Comparison of ENCODE assay signal across 2 cellular contexts in the genomic region with DNA sequence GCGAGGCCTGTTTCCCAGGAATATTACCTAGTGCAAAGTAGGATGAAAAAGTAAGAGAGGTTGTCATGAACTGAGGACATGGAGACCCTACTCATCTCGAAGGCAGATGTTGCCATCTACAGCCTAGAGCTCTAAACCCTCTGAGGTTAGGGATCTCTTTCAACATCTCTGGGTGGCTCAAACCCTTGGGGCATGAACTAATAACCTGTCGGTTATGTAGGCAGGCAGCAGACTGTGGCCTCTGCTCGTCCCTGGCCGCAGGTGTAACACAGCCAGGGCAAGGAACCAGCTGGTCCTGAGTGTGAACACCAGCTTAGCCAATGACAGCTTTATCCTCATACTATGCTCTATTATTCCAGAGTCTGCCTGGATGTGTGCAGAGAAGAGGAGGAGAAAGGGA.
TF ChIP-seq lines count a peak whose summit lies in the region.

No MANE protein-coding gene starts in this region.

TF ChIP-seq in SK-N-SH, 30 proteins besides CTCF, POLR2A, EP300 and RAD21 (continued from another document):
- no peak for TF ChIP-seq PBX3 (IDR thresholded peaks at IDR 0.05)
- TF ChIP-seq NRF1 (IDR thresholded peaks at IDR 0.05; ENCODE audit: low read depth, low read length), result no peak
- TF ChIP-seq, protein P1, sequence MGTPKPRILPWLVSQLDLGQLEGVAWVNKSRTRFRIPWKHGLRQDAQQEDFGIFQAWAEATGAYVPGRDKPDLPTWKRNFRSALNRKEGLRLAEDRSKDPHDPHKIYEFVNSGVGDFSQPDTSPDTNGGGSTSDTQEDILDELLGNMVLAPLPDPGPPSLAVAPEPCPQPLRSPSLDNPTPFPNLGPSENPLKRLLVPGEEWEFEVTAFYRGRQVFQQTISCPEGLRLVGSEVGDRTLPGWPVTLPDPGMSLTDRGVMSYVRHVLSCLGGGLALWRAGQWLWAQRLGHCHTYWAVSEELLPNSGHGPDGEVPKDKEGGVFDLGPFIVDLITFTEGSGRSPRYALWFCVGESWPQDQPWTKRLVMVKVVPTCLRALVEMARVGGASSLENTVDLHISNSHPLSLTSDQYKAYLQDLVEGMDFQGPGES (IDR thresholded peaks at IDR 0.05; ENCODE audit: low read depth, low read length), result no peak
- TF ChIP-seq POLR2AphosphoS5 (IDR thresholded peaks at IDR 0.05; ENCODE audit: low read depth, low read length), result no peak
- TF ChIP-seq MAX (IDR thresholded peaks at IDR 0.05; ENCODE audit: low read depth), result no peak
- no peak for TF ChIP-seq FOXM1 (IDR thresholded peaks at IDR 0.05; ENCODE audit: low read depth)
- TF ChIP-seq, protein P2, sequence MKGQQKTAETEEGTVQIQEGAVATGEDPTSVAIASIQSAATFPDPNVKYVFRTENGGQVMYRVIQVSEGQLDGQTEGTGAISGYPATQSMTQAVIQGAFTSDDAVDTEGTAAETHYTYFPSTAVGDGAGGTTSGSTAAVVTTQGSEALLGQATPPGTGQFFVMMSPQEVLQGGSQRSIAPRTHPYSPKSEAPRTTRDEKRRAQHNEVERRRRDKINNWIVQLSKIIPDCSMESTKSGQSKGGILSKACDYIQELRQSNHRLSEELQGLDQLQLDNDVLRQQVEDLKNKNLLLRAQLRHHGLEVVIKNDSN (IDR thresholded peaks at IDR 0.05; ENCODE audit: borderline replicate concordance, low read depth), result no peak
- TF ChIP-seq SMC3 (IDR thresholded peaks at IDR 0.05; ENCODE audit: low read depth, low read length), result no peak
- no peak for TF ChIP-seq EZH2phosphoT487 (IDR thresholded peaks at IDR 0.05; ENCODE audit: borderline replicate concordance, low read depth)
- TF ChIP-seq TCF12 (IDR thresholded peaks at IDR 0.05), result no peak
- no peak for TF ChIP-seq FOSL2 (IDR thresholded peaks at IDR 0.05; ENCODE audit: borderline replicate concordance, low read depth)
- no peak for TF ChIP-seq RFX5 (IDR thresholded peaks at IDR 0.05; ENCODE audit: low read length)
- no peak for TF ChIP-seq TAF1 (IDR thresholded peaks at IDR 0.05; ENCODE audit: borderline replicate concordance, low read depth, low read length)
- TF ChIP-seq REST (IDR thresholded peaks at IDR 0.05; ENCODE audit: low read depth, low read length), result no peak
- TF ChIP-seq MXI1 (IDR thresholded peaks at IDR 0.05; ENCODE audit: low read depth, low read length), result no peak
- TF ChIP-seq YY1 (IDR thresholded peaks at IDR 0.05; ENCODE audit: low read depth), result no peak
TF ChIP-seq in SK-N-SH: peak in this region for 0.

TF ChIP-seq in SK-N-SH treated with all-trans-retinoic acid at 6 μM for 48 hours, 23 proteins besides CTCF, POLR2A, EP300 and RAD21 (continued from another document):
- TF ChIP-seq, protein P3, sequence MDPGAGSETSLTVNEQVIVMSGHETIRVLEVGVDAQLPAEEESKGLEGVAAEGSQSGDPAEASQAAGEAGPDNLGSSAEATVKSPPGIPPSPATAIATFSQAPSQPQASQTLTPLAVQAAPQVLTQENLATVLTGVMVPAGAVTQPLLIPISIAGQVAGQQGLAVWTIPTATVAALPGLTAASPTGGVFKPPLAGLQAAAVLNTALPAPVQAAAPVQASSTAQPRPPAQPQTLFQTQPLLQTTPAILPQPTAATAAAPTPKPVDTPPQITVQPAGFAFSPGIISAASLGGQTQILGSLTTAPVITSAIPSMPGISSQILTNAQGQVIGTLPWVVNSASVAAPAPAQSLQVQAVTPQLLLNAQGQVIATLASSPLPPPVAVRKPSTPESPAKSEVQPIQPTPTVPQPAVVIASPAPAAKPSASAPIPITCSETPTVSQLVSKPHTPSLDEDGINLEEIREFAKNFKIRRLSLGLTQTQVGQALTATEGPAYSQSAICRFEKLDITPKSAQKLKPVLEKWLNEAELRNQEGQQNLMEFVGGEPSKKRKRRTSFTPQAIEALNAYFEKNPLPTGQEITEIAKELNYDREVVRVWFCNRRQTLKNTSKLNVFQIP (CRISPR knock-in tag; IDR thresholded peaks at IDR 0.05; ENCODE audit: borderline replicate concordance, low read depth), result no peak
